Comparison of ENCODE assay signal across 19 cellular contexts in genomic region chr18:9100796-9101195, GRCh38. TPM values are rescaled to one million over a fixed set of nuclear protein-coding genes. Genes with fewer than 3 reads are reported as not detected.
DNase-seq lines count a peak whose midpoint lies in the region; ATAC-seq and TF ChIP-seq lines count a peak whose summit lies in the region.
"Had no signal": no experiment of that assay in that cellular context is flagged by ENCODE, and none has a peak within 500 bp of the region (broad histone marks: within the 10 kb centered on the region; RNA-seq: fewer than 3 reads in every experiment).

No MANE protein-coding gene starts in this region.

- H3K4me1 Mint-ChIP-seq in activated naive CD4-positive, alpha-beta T cell treated with anti-CD3 and anti-CD28 coated beads, Interleukin-2, amount 10 ng/mL, durations not matched to agents 7 days and 5 days, result peaks cover 44% of the 10 kb centered on the region
- H3K4me1 Mint-ChIP-seq in activated CD8-positive, alpha-beta T cell treated with anti-CD3 and anti-CD28 coated beads for 36 hours (ENCODE audit: low read depth), result peaks cover 38% of the 10 kb centered on the region
- peaks cover 39% of the 10 kb centered on the region for H3K4me1 Mint-ChIP-seq in mesothelial cell of epicardium

- H3K9me3 Mint-ChIP-seq in activated naive CD4-positive, alpha-beta T cell treated with anti-CD3 and anti-CD28 coated beads, Interleukin-2, amount 10 ng/mL, durations not matched to agents 7 days and 5 days, result no peaks in the 10 kb centered on the region
- H3K9me3 Mint-ChIP-seq in activated CD8-positive, alpha-beta T cell treated with anti-CD3 and anti-CD28 coated beads for 36 hours, result no peaks in the 10 kb centered on the region
- no peaks in the 10 kb centered on the region for H3K9me3 Mint-ChIP-seq in mesothelial cell of epicardium
- H3K9me3 Mint-ChIP-seq: activated T-cell treated with anti-CD3 and anti-CD28 coated beads, Interleukin-2, amount 50 U/mL, for 24 hours; endodermal cell had no signal

- no peaks in the 10 kb centered on the region for H3K27me3 Mint-ChIP-seq in activated naive CD4-positive, alpha-beta T cell treated with anti-CD3 and anti-CD28 coated beads, Interleukin-2, amount 10 ng/mL, durations not matched to agents 7 days and 5 days
- no peaks in the 10 kb centered on the region for H3K27me3 Mint-ChIP-seq in activated CD8-positive, alpha-beta T cell treated with anti-CD3 and anti-CD28 coated beads for 36 hours
- no peaks in the 10 kb centered on the region for H3K27me3 Mint-ChIP-seq in mesothelial cell of epicardium (ENCODE audit: low read depth)
- H3K27me3 Mint-ChIP-seq: activated T-cell treated with anti-CD3 and anti-CD28 coated beads, Interleukin-2, amount 50 U/mL, for 24 hours had no signal

- H3K4me3 Mint-ChIP-seq in activated naive CD4-positive, alpha-beta T cell treated with anti-CD3 and anti-CD28 coated beads, Interleukin-2, amount 10 ng/mL, durations not matched to agents 7 days and 5 days, result peak overlapping the region; percentile 48
- peak overlapping the region; percentile 43 for H3K4me3 Mint-ChIP-seq in activated CD8-positive, alpha-beta T cell treated with anti-CD3 and anti-CD28 coated beads for 36 hours
- peak overlapping the region; percentile 30 for H3K4me3 Mint-ChIP-seq in mesothelial cell of epicardium

- H3K27ac Mint-ChIP-seq in activated naive CD4-positive, alpha-beta T cell treated with anti-CD3 and anti-CD28 coated beads, Interleukin-2, amount 10 ng/mL, durations not matched to agents 7 days and 5 days, result peak overlapping the region; percentile 76
- H3K27ac Mint-ChIP-seq in activated CD8-positive, alpha-beta T cell treated with anti-CD3 and anti-CD28 coated beads for 36 hours, result peak overlapping the region; percentile 61
- no peak overlapping the region for H3K27ac Mint-ChIP-seq in mesothelial cell of epicardium
- H3K27ac Mint-ChIP-seq: endodermal cell had no signal

- no peak for DNase-seq in activated naive CD4-positive, alpha-beta T cell treated with anti-CD3 and anti-CD28 coated beads, Interleukin-2, amount 10 ng/mL, durations not matched to agents 7 days and 5 days
- DNase-seq in activated naive CD4-positive, alpha-beta T cell (lab: John Stamatoyannopoulos, UW), result no peak
- no peak for DNase-seq in activated CD8-positive, alpha-beta T cell treated with anti-CD3 and anti-CD28 coated beads for 36 hours
- no peak for DNase-seq in mesothelial cell of epicardium (ENCODE audit: low spot score in 2 of 2, unreplicated experiment in 2 of 2)
- no peak for DNase-seq in GOT3 (lab: John Stamatoyannopoulos, UW)
- no peak for DNase-seq in activated gamma-delta T cell (lab: John Stamatoyannopoulos, UW)
- DNase-seq in GF-D8 (lab: John Stamatoyannopoulos, UW), result no peak
- DNase-seq: activated CD4-positive, CD25-positive, alpha-beta regulatory T cell treated with anti-CD3 and anti-CD28 coated beads, Interleukin-2, amount 50 U/mL, for 72 hours; activated T-cell treated with anti-CD3 and anti-CD28 coated beads, Interleukin-2, amount 50 U/mL, for 24 hours; COR-L47; endodermal cell; hippocampal formation; NCI-H187; NCI-H510A; SHP77; uterus had no signal

- TF ChIP-seq CTCF in activated CD8-positive, alpha-beta T cell treated with anti-CD3 and anti-CD28 coated beads for 36 hours (IDR thresholded peaks at IDR 0.05), result no peak
- no peak for TF ChIP-seq CTCF in mesothelial cell of epicardium (IDR thresholded peaks at IDR 0.05; ENCODE audit: unreplicated experiment)

- CTCF ChIA-PET in activated naive CD4-positive, alpha-beta T cell treated with anti-CD3 and anti-CD28 coated beads, Interleukin-2, amount 10 ng/mL, durations not matched to agents 7 days and 5 days (lab: Charles Lee), result interaction anchor here (1.4 to 3.5 kb wide), 2 partner anchors 27 to 38 kb away, joined by 3 to 18 read pairs; no protein-coding TSS in a partner anchor
- CTCF ChIA-PET in activated CD8-positive, alpha-beta T cell treated with anti-CD3 and anti-CD28 coated beads for 36 hours (lab: Charles Lee), result interaction anchor here (4.6 kb wide), 1 partner anchor 18 kb away, joined by 27 read pairs; no protein-coding TSS in a partner anchor

- intact Hi-C loops in activated CD8-positive, alpha-beta T cell treated with anti-CD3 and anti-CD28 coated beads for 36 hours (cut with micrococcal nuclease), result loop anchor here (5.0 kb wide), 1 partner anchor 37 kb away; the partner anchor contains the start of gene ANKRD12

- H3K36me3 Mint-ChIP-seq in activated naive CD4-positive, alpha-beta T cell treated with anti-CD3 and anti-CD28 coated beads, Interleukin-2, amount 10 ng/mL, durations not matched to agents 7 days and 5 days, result peaks cover 27% of the 10 kb centered on the region
- H3K36me3 Mint-ChIP-seq in activated CD8-positive, alpha-beta T cell treated with anti-CD3 and anti-CD28 coated beads for 36 hours (ENCODE audit: low read depth), result peaks cover 31% of the 10 kb centered on the region
- no peaks in the 10 kb centered on the region for H3K36me3 Mint-ChIP-seq in mesothelial cell of epicardium

- ATAC-seq in activated CD8-positive, alpha-beta T cell treated with anti-CD3 and anti-CD28 coated beads for 36 hours, result no peak
- ATAC-seq in HG03521 (IDR thresholded peaks at IDR 0.05; ENCODE audit: unreplicated experiment), result no peak
- ATAC-seq: HepG2, sciatic nerve had no signal

- POLR2A ChIA-PET in activated CD8-positive, alpha-beta T cell treated with anti-CD3 and anti-CD28 coated beads for 36 hours (lab: Charles Lee), result interaction anchor here (0.7 to 8.2 kb wide), 7 partner anchors 10 to 38 kb away, joined by 3 to 155 read pairs (median 43); partner anchors contain the start of gene ANKRD12

RNA-seq across cellular contexts. Expression of gene NDUFV2, which starts 1.7 kb away (rescaled TPM):
- 100 to 1,000 TPM; 324 to 332 TPM for total RNA-seq in activated CD8-positive, alpha-beta T cell treated with anti-CD3 and anti-CD28 coated beads for 36 hours
- total RNA-seq in mesothelial cell of epicardium, result 99.9 to 114 TPM (median 106 TPM) in 3 replicates

RNA-seq across cellular contexts. Expression of gene ANKRD12, which starts 35.8 kb away (rescaled TPM):
- total RNA-seq in activated CD8-positive, alpha-beta T cell treated with anti-CD3 and anti-CD28 coated beads for 36 hours, result 10 to 100 TPM; 62.5 to 68.4 TPM
- total RNA-seq in mesothelial cell of epicardium, result 47.6 to 50.7 TPM (median 49.7 TPM) in 3 replicates
